8 cellular contexts compared by ENCODE assay signal in the genomic region with DNA sequence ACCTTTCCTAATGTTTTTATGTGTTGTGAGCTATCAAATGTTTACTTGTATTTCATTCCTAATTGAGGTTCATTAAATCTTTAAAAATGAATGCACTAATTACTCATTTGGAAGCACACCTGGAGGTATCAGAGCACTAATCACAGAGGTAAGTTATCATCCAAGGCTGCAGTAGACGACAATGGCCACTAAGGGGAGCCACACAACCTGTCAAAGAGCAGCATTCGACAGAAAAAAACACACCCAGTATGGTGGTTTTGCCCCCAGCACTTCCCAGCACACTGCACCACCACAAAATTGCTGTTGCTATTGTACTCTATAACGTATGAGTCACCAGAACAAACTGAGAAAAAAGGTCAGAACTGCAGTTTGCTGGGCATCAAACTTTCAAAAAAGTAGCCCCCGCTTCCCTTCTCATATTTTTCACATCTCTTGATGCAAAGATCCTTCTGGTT.
DNase-seq lines count a peak whose midpoint lies in the region; ATAC-seq and TF ChIP-seq lines count a peak whose summit lies in the region.

No MANE protein-coding gene starts in this region.

- H3K36me3 Mint-ChIP-seq in Calu3 (ENCODE audit: insufficient read depth, unreplicated experiment) = no peaks in the 10 kb centered on the region
- H3K36me3 Mint-ChIP-seq in activated T-cell treated with anti-CD3 and anti-CD28 coated beads, Interleukin-2, amount 50 U/mL, for 24 hours (ENCODE audit: low read depth) = no peaks in the 10 kb centered on the region

- CTCF ChIA-PET in Calu3 (lab: Charles Lee) = interaction anchor here (1.0 kb wide), 1 partner anchor 14 kb away, joined by 3 read pairs; no protein-coding TSS in a partner anchor

- no peak overlapping the region for H3K9ac ChIP-seq in trophoblast cell (ENCODE audit: low read length)

- H4K12ac ChIP-seq in trophoblast cell (ENCODE audit: low read depth, low read length) = no peak overlapping the region

- peaks cover 35% of the 10 kb centered on the region for H3K27me3 Mint-ChIP-seq in Calu3 (ENCODE audit: unreplicated experiment)
- H3K27me3 Mint-ChIP-seq in activated T-cell treated with anti-CD3 and anti-CD28 coated beads, Interleukin-2, amount 50 U/mL, for 24 hours = peaks cover 16% of the 10 kb centered on the region

- H4K8ac ChIP-seq in trophoblast cell (ENCODE audit: low read depth, low read length) = no peak overlapping the region

- ATAC-seq in GM19438 (IDR thresholded peaks at IDR 0.05; ENCODE audit: low read depth, unreplicated experiment) (peak; percentile 62), HG03571 (IDR thresholded peaks at IDR 0.05; ENCODE audit: unreplicated experiment) (peak; percentile 65), foreskin keratinocyte (peak; percentile 96)

- DNase-seq in Calu3 (peak; percentile 79), NOMO-1 treated with DMSO at 0.1 percent for 48 hours (lab: John Stamatoyannopoulos, UW; ENCODE audit: unreplicated experiment) (peak; percentile 69), foreskin keratinocyte (peak; percentile 80 to 88), trophoblast cell (peak; percentile 87 to 94)
- peak; percentile 50 for DNase-seq in activated T-cell treated with anti-CD3 and anti-CD28 coated beads, Interleukin-2, amount 50 U/mL, for 24 hours
- no peak for DNase-seq in effector CD4-positive, alpha-beta T cell

- no peaks in the 10 kb centered on the region for H3K36me3 ChIP-seq in trophoblast cell (ENCODE audit: control insufficient read depth in 1 of 2, insufficient read depth in 2 of 2, low read length in 2 of 2)

- H2BK5ac ChIP-seq in trophoblast cell (ENCODE audit: low read depth, low read length, poor library complexity) = no peak overlapping the region

- BruUV-seq in Calu3 (replicated peaks; lab: Mats Ljungman, UMichigan) = no TSS peak

- no peak overlapping the region for H2BK120ac ChIP-seq in trophoblast cell (ENCODE audit: insufficient read depth, low read length, poor library complexity)

- H3K27ac Mint-ChIP-seq in Calu3 (ENCODE audit: unreplicated experiment) = no peak overlapping the region
- H3K27ac Mint-ChIP-seq in activated T-cell treated with anti-CD3 and anti-CD28 coated beads, Interleukin-2, amount 50 U/mL, for 24 hours = no peak overlapping the region

- H3K23ac ChIP-seq in trophoblast cell (ENCODE audit: low read length) = no peak overlapping the region

- no peak overlapping the region for H2AK5ac ChIP-seq in trophoblast cell (ENCODE audit: low read length)

- peaks cover 20% of the 10 kb centered on the region for H3K4me1 Mint-ChIP-seq in Calu3 (ENCODE audit: low read depth, unreplicated experiment)
- peaks cover 3% of the 10 kb centered on the region for H3K4me1 Mint-ChIP-seq in activated T-cell treated with anti-CD3 and anti-CD28 coated beads, Interleukin-2, amount 50 U/mL, for 24 hours (ENCODE audit: low read depth)

- no peak overlapping the region for H3K27ac ChIP-seq in foreskin keratinocyte
- no peak overlapping the region for H3K27ac ChIP-seq in trophoblast cell (ENCODE audit: low read depth, low read length)

- H2AFZ ChIP-seq in trophoblast cell (ENCODE audit: insufficient read depth, low read length, poor library complexity) = no peak overlapping the region

- TF ChIP-seq CTCF in Calu3 (IDR thresholded peaks at IDR 0.05; ENCODE audit: unreplicated experiment) = peak; percentile 76
- peak; percentile 96 for TF ChIP-seq CTCF in foreskin keratinocyte (conservative IDR thresholded peaks at IDR 0.05)

- no peak overlapping the region for H4K91ac ChIP-seq in trophoblast cell (ENCODE audit: low read depth, low read length)

- H3K4me1 ChIP-seq in foreskin keratinocyte (no peaks in the 10 kb centered on the region), trophoblast cell (ENCODE audit: control insufficient read depth in 1 of 2, insufficient read depth in 2 of 2, low read length in 2 of 2) (peaks cover 7 to 9% of the 10 kb centered on the region in 2 experiments)

- WGBS in trophoblast cell (ENCODE audit: extremely low coverage, insufficient coverage, insufficient read length) = no CpG with 5 or more reads among the region's 4 CpGs

- H3K79me1 ChIP-seq in trophoblast cell (ENCODE audit: low read length) = no peaks in the 10 kb centered on the region

- no peak overlapping the region for H3K4me3 Mint-ChIP-seq in Calu3 (ENCODE audit: low read depth, unreplicated experiment)
- no peak overlapping the region for H3K4me3 Mint-ChIP-seq in activated T-cell treated with anti-CD3 and anti-CD28 coated beads, Interleukin-2, amount 50 U/mL, for 24 hours

- no peak overlapping the region for H3K4me2 ChIP-seq in trophoblast cell (ENCODE audit: low read length)

- no peak overlapping the region for H3K14ac ChIP-seq in trophoblast cell (ENCODE audit: low read length)

- H3K18ac ChIP-seq in trophoblast cell (ENCODE audit: low read length) = no peak overlapping the region

- H3K4me3 ChIP-seq in trophoblast cell (ENCODE audit: low read depth, low read length) = no peak overlapping the region

- H3K79me2 ChIP-seq in trophoblast cell (ENCODE audit: control insufficient read depth, insufficient read depth, low read length, poor library complexity) = no peaks in the 10 kb centered on the region

- H2BK12ac ChIP-seq in trophoblast cell (ENCODE audit: low read length) = no peak overlapping the region

- H3K9me3 Mint-ChIP-seq in Calu3 (ENCODE audit: low read depth, unreplicated experiment) = no peaks in the 10 kb centered on the region
- H3K9me3 Mint-ChIP-seq in activated T-cell treated with anti-CD3 and anti-CD28 coated beads, Interleukin-2, amount 50 U/mL, for 24 hours = no peaks in the 10 kb centered on the region

- intact Hi-C loops in Calu3 (cut with micrococcal nuclease; ENCODE audit: unreplicated experiment) = loop anchor here (1.0 to 10.0 kb wide), 8 partner anchors 77 to 771 kb away; no protein-coding TSS in a partner anchor

- H3K9me3 ChIP-seq in trophoblast cell (ENCODE audit: insufficient read depth, low read depth, low read length) = no peaks in the 10 kb centered on the region

- no peak overlapping the region for H3K4ac ChIP-seq in trophoblast cell (ENCODE audit: low read depth, low read length)

- H3K27me3 ChIP-seq in foreskin keratinocyte (peaks cover 22% of the 10 kb centered on the region), trophoblast cell (ENCODE audit: insufficient read depth, low read length) (no peaks in the 10 kb centered on the region)
